ENCODE assay signal across 1 cellular context in the genomic region with DNA sequence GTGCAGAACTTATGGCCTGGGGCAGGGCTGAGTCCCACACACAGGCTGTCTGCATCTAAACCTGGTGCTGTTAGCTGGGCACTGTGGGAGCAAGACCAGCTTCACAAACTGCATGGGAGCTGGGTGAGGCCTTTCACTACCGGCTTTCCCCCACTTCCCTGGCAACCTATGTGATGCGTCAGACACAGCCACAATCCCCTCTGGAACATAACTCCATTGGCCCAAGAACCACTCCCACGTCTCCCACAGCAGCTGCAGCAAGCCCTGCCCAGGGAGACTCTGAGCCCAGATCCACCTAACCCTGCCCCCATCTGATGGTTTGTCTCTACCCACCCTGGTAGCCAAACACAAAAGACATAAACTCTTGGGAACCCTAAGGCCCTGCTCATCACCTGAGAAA.
TF ChIP-seq lines count a peak whose summit lies in the region.

No MANE protein-coding gene starts in this region.

TF ChIP-seq in GM23338, 12 proteins besides CTCF, POLR2A, EP300 and RAD21 (continued from another document):
- TF ChIP-seq, protein P1, sequence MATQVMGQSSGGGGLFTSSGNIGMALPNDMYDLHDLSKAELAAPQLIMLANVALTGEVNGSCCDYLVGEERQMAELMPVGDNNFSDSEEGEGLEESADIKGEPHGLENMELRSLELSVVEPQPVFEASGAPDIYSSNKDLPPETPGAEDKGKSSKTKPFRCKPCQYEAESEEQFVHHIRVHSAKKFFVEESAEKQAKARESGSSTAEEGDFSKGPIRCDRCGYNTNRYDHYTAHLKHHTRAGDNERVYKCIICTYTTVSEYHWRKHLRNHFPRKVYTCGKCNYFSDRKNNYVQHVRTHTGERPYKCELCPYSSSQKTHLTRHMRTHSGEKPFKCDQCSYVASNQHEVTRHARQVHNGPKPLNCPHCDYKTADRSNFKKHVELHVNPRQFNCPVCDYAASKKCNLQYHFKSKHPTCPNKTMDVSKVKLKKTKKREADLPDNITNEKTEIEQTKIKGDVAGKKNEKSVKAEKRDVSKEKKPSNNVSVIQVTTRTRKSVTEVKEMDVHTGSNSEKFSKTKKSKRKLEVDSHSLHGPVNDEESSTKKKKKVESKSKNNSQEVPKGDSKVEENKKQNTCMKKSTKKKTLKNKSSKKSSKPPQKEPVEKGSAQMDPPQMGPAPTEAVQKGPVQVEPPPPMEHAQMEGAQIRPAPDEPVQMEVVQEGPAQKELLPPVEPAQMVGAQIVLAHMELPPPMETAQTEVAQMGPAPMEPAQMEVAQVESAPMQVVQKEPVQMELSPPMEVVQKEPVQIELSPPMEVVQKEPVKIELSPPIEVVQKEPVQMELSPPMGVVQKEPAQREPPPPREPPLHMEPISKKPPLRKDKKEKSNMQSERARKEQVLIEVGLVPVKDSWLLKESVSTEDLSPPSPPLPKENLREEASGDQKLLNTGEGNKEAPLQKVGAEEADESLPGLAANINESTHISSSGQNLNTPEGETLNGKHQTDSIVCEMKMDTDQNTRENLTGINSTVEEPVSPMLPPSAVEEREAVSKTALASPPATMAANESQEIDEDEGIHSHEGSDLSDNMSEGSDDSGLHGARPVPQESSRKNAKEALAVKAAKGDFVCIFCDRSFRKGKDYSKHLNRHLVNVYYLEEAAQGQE (IDR thresholded peaks at IDR 0.05; ENCODE audit: unreplicated experiment) = no peak
- TF ChIP-seq EZH2phosphoT487 (IDR thresholded peaks at IDR 0.05; ENCODE audit: unreplicated experiment) = no peak
- no peak for TF ChIP-seq ZNF114 (CRISPR knock-in tag; IDR thresholded peaks at IDR 0.05)
- TF ChIP-seq JUNB (IDR thresholded peaks at IDR 0.05; ENCODE audit: unreplicated experiment) = no peak
- TF ChIP-seq, protein P2, sequence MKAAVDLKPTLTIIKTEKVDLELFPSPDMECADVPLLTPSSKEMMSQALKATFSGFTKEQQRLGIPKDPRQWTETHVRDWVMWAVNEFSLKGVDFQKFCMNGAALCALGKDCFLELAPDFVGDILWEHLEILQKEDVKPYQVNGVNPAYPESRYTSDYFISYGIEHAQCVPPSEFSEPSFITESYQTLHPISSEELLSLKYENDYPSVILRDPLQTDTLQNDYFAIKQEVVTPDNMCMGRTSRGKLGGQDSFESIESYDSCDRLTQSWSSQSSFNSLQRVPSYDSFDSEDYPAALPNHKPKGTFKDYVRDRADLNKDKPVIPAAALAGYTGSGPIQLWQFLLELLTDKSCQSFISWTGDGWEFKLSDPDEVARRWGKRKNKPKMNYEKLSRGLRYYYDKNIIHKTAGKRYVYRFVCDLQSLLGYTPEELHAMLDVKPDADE (IDR thresholded peaks at IDR 0.05) = no peak
- no peak for TF ChIP-seq EZH2 (IDR thresholded peaks at IDR 0.05; ENCODE audit: low read depth, unreplicated experiment)
- no peak for TF ChIP-seq NANOG (IDR thresholded peaks at IDR 0.05; ENCODE audit: borderline replicate concordance)
- TF ChIP-seq STAT1 (IDR thresholded peaks at IDR 0.05; ENCODE audit: unreplicated experiment) = no peak
- TF ChIP-seq, protein P3, sequence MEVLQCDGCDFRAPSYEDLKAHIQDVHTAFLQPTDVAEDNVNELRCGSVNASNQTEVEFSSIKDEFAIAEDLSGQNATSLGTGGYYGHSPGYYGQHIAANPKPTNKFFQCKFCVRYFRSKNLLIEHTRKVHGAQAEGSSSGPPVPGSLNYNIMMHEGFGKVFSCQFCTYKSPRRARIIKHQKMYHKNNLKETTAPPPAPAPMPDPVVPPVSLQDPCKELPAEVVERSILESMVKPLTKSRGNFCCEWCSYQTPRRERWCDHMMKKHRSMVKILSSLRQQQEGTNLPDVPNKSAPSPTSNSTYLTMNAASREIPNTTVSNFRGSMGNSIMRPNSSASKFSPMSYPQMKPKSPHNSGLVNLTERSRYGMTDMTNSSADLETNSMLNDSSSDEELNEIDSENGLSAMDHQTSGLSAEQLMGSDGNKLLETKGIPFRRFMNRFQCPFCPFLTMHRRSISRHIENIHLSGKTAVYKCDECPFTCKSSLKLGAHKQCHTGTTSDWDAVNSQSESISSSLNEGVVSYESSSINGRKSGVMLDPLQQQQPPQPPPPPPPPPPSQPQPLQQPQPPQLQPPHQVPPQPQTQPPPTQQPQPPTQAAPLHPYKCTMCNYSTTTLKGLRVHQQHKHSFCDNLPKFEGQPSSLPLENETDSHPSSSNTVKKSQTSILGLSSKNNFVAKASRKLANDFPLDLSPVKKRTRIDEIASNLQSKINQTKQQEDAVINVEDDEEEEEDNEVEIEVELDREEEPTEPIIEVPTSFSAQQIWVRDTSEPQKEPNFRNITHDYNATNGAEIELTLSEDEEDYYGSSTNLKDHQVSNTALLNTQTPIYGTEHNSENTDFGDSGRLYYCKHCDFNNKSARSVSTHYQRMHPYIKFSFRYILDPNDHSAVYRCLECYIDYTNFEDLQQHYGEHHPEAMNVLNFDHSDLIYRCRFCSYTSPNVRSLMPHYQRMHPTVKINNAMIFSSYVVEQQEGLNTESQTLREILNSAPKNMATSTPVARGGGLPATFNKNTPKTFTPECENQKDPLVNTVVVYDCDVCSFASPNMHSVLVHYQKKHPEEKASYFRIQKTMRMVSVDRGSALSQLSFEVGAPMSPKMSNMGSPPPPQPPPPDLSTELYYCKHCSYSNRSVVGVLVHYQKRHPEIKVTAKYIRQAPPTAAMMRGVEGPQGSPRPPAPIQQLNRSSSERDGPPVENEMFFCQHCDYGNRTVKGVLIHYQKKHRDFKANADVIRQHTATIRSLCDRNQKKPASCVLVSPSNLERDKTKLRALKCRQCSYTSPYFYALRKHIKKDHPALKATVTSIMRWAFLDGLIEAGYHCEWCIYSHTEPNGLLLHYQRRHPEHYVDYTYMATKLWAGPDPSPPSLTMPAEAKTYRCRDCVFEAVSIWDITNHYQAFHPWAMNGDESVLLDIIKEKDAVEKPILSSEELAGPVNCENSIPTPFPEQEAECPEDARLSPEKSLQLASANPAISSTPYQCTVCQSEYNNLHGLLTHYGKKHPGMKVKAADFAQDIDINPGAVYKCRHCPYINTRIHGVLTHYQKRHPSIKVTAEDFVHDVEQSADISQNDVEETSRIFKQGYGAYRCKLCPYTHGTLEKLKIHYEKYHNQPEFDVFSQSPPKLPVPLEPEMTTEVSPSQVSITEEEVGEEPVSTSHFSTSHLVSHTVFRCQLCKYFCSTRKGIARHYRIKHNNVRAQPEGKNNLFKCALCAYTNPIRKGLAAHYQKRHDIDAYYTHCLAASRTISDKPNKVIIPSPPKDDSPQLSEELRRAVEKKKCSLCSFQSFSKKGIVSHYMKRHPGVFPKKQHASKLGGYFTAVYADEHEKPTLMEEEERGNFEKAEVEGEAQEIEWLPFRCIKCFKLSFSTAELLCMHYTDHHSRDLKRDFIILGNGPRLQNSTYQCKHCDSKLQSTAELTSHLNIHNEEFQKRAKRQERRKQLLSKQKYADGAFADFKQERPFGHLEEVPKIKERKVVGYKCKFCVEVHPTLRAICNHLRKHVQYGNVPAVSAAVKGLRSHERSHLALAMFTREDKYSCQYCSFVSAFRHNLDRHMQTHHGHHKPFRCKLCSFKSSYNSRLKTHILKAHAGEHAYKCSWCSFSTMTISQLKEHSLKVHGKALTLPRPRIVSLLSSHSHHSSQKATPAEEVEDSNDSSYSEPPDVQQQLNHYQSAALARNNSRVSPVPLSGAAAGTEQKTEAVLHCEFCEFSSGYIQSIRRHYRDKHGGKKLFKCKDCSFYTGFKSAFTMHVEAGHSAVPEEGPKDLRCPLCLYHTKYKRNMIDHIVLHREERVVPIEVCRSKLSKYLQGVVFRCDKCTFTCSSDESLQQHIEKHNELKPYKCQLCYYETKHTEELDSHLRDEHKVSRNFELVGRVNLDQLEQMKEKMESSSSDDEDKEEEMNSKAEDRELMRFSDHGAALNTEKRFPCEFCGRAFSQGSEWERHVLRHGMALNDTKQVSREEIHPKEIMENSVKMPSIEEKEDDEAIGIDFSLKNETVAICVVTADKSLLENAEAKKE (CRISPR knock-in tag; IDR thresholded peaks at IDR 0.05) = no peak
- TF ChIP-seq ZNF331 (CRISPR knock-in tag; IDR thresholded peaks at IDR 0.05; ENCODE audit: low read depth) = no peak
